In genomic region chr2:18356676-18357075, GRCh38 we compare ENCODE assay signal across 20 cellular contexts.
DNase-seq lines count a peak whose midpoint lies in the region; ATAC-seq, FAIRE-seq and TF ChIP-seq lines count a peak whose summit lies in the region.
"Had no signal": no experiment of that assay in that cellular context is flagged by ENCODE, and none has a peak within 500 bp of the region (broad histone marks: within the 10 kb centered on the region; RNA-seq: fewer than 3 reads in every experiment).

No MANE protein-coding gene starts in this region.

- H3K4me1 Mint-ChIP-seq in activated CD8-positive, alpha-beta memory T cell treated with anti-CD3 and anti-CD28 coated beads, Interleukin-2, amount 10 ng/mL, durations not matched to agents 7 days and 5 days: no peaks in the 10 kb centered on the region
- H3K4me1 Mint-ChIP-seq: naive thymus-derived CD8-positive, alpha-beta T cell had no signal

- H3K27me3 ChIP-seq in bronchial epithelial cell (ENCODE audit: control insufficient read depth, insufficient read depth, low read length): no peaks in the 10 kb centered on the region
- H3K27me3 ChIP-seq: BE2C, colonic mucosa, testis had no signal

- no peak for TF ChIP-seq CTCF in bronchial epithelial cell (IDR thresholded peaks at IDR 0.05; ENCODE audit: insufficient read depth, low read length, severe bottlenecking)

- no peak overlapping the region for H3K4me3 ChIP-seq in bronchial epithelial cell (ENCODE audit: low read depth, low read length)
- H3K4me3 ChIP-seq: colonic mucosa, HAP-1, lung, testis had no signal

- CTCF ChIA-PET in activated CD8-positive, alpha-beta memory T cell treated with anti-CD3 and anti-CD28 coated beads, Interleukin-2, amount 10 ng/mL, durations not matched to agents 7 days and 5 days (lab: Charles Lee): no interaction called here

- no peaks in the 10 kb centered on the region for H3K9me3 Mint-ChIP-seq in activated CD8-positive, alpha-beta memory T cell treated with anti-CD3 and anti-CD28 coated beads, Interleukin-2, amount 10 ng/mL, durations not matched to agents 7 days and 5 days (ENCODE audit: low read depth)
- H3K9me3 Mint-ChIP-seq: naive thymus-derived CD8-positive, alpha-beta T cell had no signal

- no peak for FAIRE-seq in bronchial epithelial cell (lab: Jason Lieb, UNC)

- no peaks in the 10 kb centered on the region for H3K27me3 Mint-ChIP-seq in activated CD8-positive, alpha-beta memory T cell treated with anti-CD3 and anti-CD28 coated beads, Interleukin-2, amount 10 ng/mL, durations not matched to agents 7 days and 5 days

- no peaks in the 10 kb centered on the region for H3K36me3 ChIP-seq in bronchial epithelial cell (ENCODE audit: control insufficient read depth, insufficient read depth, low read length)
- H3K36me3 ChIP-seq: BE2C, colonic mucosa, HAP-1 had no signal

- no peaks in the 10 kb centered on the region for H3K36me3 Mint-ChIP-seq in activated CD8-positive, alpha-beta memory T cell treated with anti-CD3 and anti-CD28 coated beads, Interleukin-2, amount 10 ng/mL, durations not matched to agents 7 days and 5 days
- H3K36me3 Mint-ChIP-seq: naive thymus-derived CD8-positive, alpha-beta T cell had no signal

- peak; percentile 25 for DNase-seq in Daoy (ENCODE audit: low read depth)
- peak; percentile 52 for DNase-seq in LHCN-M2 (ENCODE audit: low read depth)
- DNase-seq in bronchial epithelial cell (ENCODE audit: low read depth): peak; percentile 52
- peak; percentile 57 for DNase-seq in kidney tubule cell (ENCODE audit: low spot score)
- no peak for DNase-seq in NCI-H510A (lab: John Stamatoyannopoulos, UW)
- no peak for DNase-seq in HPDE6-E6E7 (ENCODE audit: extremely low spot score)
- DNase-seq in activated CD8-positive, alpha-beta memory T cell treated with anti-CD3 and anti-CD28 coated beads, Interleukin-2, amount 10 ng/mL, durations not matched to agents 7 days and 5 days: no peak
- DNase-seq: activated CD4-positive, CD25-positive, alpha-beta regulatory T cell treated with anti-CD3 and anti-CD28 coated beads, Interleukin-2, amount 50 U/mL, for 72 hours; activated gamma-delta T cell treated with Interleukin-2 at 50 U/mL for 16 hours; anterior cingulate cortex; BE2C; colonic mucosa; naive thymus-derived CD8-positive, alpha-beta T cell; NCI-H1436 treated with DMSO at 0.1 percent for 48 hours; NK-92 treated with Interleukin-12 subunit alpha and Interleukin-12 subunit beta, amount 100 ng/mL, for 24 hours; SHP77 treated with DMSO at 0.1 percent for 48 hours; testis had no signal

- no peak for ATAC-seq in HG02678 (IDR thresholded peaks at IDR 0.05; ENCODE audit: unreplicated experiment)
- no peak for ATAC-seq in activated CD8-positive, alpha-beta memory T cell treated with anti-CD3 and anti-CD28 coated beads, Interleukin-2, amount 10 ng/mL, durations not matched to agents 7 days and 5 days
- ATAC-seq: naive thymus-derived CD8-positive, alpha-beta T cell had no signal

- no peak overlapping the region for H3K4me3 Mint-ChIP-seq in activated CD8-positive, alpha-beta memory T cell treated with anti-CD3 and anti-CD28 coated beads, Interleukin-2, amount 10 ng/mL, durations not matched to agents 7 days and 5 days
- H3K4me3 Mint-ChIP-seq: naive thymus-derived CD8-positive, alpha-beta T cell had no signal

- no peak overlapping the region for H3K27ac Mint-ChIP-seq in activated CD8-positive, alpha-beta memory T cell treated with anti-CD3 and anti-CD28 coated beads, Interleukin-2, amount 10 ng/mL, durations not matched to agents 7 days and 5 days
- H3K27ac Mint-ChIP-seq: naive thymus-derived CD8-positive, alpha-beta T cell had no signal

Comparison
In these comparisons a context has a peak if more than half of its experiments do, and no peak if none do; other contexts are left out.
1. DNase-seq: peak in Daoy (single experiment), LHCN-M2 (single experiment), bronchial epithelial cell (single experiment) and kidney tubule cell (single experiment); none in NCI-H510A (single experiment), HPDE6-E6E7 (single experiment) and activated CD8-positive, alpha-beta memory T cell treated with anti-CD3 and anti-CD28 coated beads, Interleukin-2, amount 10 ng/mL, durations not matched to agents 7 days and 5 days (single experiment).